ENCODE assay signal across 11 cellular contexts in genomic region chr18:35495821-35496368, GRCh38. TPM values are rescaled to one million over a fixed set of nuclear protein-coding genes. Genes with fewer than 3 reads are reported as not detected.
DNase-seq lines count a peak whose midpoint lies in the region; ATAC-seq and TF ChIP-seq lines count a peak whose summit lies in the region.
"Had no signal": no experiment of that assay in that cellular context is flagged by ENCODE, and none has a peak within 500 bp of the region (broad histone marks: within the 10 kb centered on the region; RNA-seq: fewer than 3 reads in every experiment).

No MANE protein-coding gene starts in this region.

- peaks cover 3% of the 10 kb centered on the region; the same call in 1 of the 2 replicates for H3F3A ChIP-seq in GM23338 (replicated peaks; ENCODE audit: low read depth)

- H3K9me3 ChIP-seq in Panc1 (ENCODE audit: control insufficient read depth, insufficient read depth, low read depth, low read length) (no peaks in the 10 kb centered on the region), esophagus squamous epithelium (no peaks in the 10 kb centered on the region), skeletal muscle satellite cell (replicated peaks; ENCODE audit: low read length) (no peaks in the 10 kb centered on the region), Caco-2 (no peaks in the 10 kb centered on the region)

- peak overlapping the region; percentile 94; the same call in 1 of the 3 replicates for H3K4me3 Mint-ChIP-seq in GM23338
- H3K4me3 Mint-ChIP-seq in Caco-2 (ENCODE audit: unreplicated experiment), result no peak overlapping the region

- H3K27me3 Mint-ChIP-seq in GM23338 (ENCODE audit: insufficient read depth, low read depth, poor library complexity) (peaks cover 7% of the 10 kb centered on the region), Caco-2 (ENCODE audit: insufficient read depth, unreplicated experiment) (no peaks in the 10 kb centered on the region)

- intact Hi-C loops in Panc1 (cut with micrococcal nuclease; ENCODE audit: unreplicated experiment), result loop anchor here (10.0 kb wide), 1 partner anchor 91 kb away; no protein-coding TSS in a partner anchor
- intact Hi-C loops in esophagus squamous epithelium (cut with DNase I), result no loop called here
- intact Hi-C loops in Caco-2 (cut with micrococcal nuclease; ENCODE audit: unreplicated experiment), result loop anchor here (2.0 kb wide), 2 partner anchors 13 to 37 kb away; no protein-coding TSS in a partner anchor

- peaks cover 57% of the 10 kb centered on the region for H3K79me2 ChIP-seq in GM23338 (replicated peaks; ENCODE audit: insufficient read depth)

- BruUV-seq in Panc1 (replicated peaks; lab: Mats Ljungman, UMichigan) (no TSS peak), Caco-2 (replicated peaks; lab: Mats Ljungman, UMichigan) (no TSS peak)

- H3K9ac ChIP-seq in skeletal muscle satellite cell (ENCODE audit: low read depth, low read length), result no peak overlapping the region
- H3K9ac ChIP-seq: parathyroid adenoma had no signal

- CTCF ChIA-PET in Panc1 (lab: Charles Lee), result no interaction called here
- CTCF ChIA-PET in Caco-2 (lab: Charles Lee), result no interaction called here

- no peaks in the 10 kb centered on the region for H3K36me3 ChIP-seq in GM23338 (ENCODE audit: insufficient read depth)
- no peaks in the 10 kb centered on the region for H3K36me3 ChIP-seq in Panc1 (ENCODE audit: control insufficient read depth, insufficient read depth, low read length)
- H3K36me3 ChIP-seq in esophagus squamous epithelium, result no peaks in the 10 kb centered on the region
- H3K36me3 ChIP-seq in skeletal muscle satellite cell (ENCODE audit: insufficient read depth, low read length), result no peaks in the 10 kb centered on the region
- H3K36me3 ChIP-seq in Caco-2 (ENCODE audit: control insufficient read depth, insufficient read depth, low read length), result no peaks in the 10 kb centered on the region

- H3K4me2 ChIP-seq in GM23338, result peak overlapping the region; percentile 98
- H3K4me2 ChIP-seq in skeletal muscle satellite cell (ENCODE audit: low read length), result peak overlapping the region; percentile 83

- peaks cover 60% of the 10 kb centered on the region for H3K4me1 Mint-ChIP-seq in GM23338
- no peaks in the 10 kb centered on the region for H3K4me1 Mint-ChIP-seq in Caco-2 (ENCODE audit: low read depth, unreplicated experiment)

- H3K9me3 Mint-ChIP-seq in GM23338 (no peaks in the 10 kb centered on the region; the same call in 2 of the 3 replicates), Caco-2 (ENCODE audit: unreplicated experiment) (no peaks in the 10 kb centered on the region)

- 18 to 44% methylated on average over 5 of the region's 5 CpGs for WGBS in esophagus squamous epithelium, 2 donors

- H3K27me3 ChIP-seq in GM23338 (ENCODE audit: insufficient read depth) (no peaks in the 10 kb centered on the region), Panc1 (ENCODE audit: control insufficient read depth, insufficient read depth, low read length) (no peaks in the 10 kb centered on the region), esophagus squamous epithelium (no peaks in the 10 kb centered on the region), skeletal muscle satellite cell (ENCODE audit: control insufficient read depth, insufficient read depth, low read length) (no peaks in the 10 kb centered on the region), Caco-2 (replicated peaks; ENCODE audit: control insufficient read depth, insufficient read depth, low read length) (no peaks in the 10 kb centered on the region)

- no peak for TF ChIP-seq POLR2A in esophagus squamous epithelium (IDR thresholded peaks at IDR 0.05)

- H2AFZ ChIP-seq in GM23338, result no peak overlapping the region

- POLR2A ChIA-PET in Panc1 (lab: Charles Lee) (interaction anchor here (0.7 kb wide), 1 partner anchor 12 kb away, joined by 6 read pairs; no protein-coding TSS in a partner anchor), Caco-2 (lab: Charles Lee) (no interaction called here)

- H3K36me3 Mint-ChIP-seq in GM23338 (ENCODE audit: low read depth) (no peaks in the 10 kb centered on the region), Caco-2 (ENCODE audit: insufficient read depth, unreplicated experiment) (peaks cover 10% of the 10 kb centered on the region)

- H3K27ac Mint-ChIP-seq in GM23338 (no peak overlapping the region), Caco-2 (ENCODE audit: unreplicated experiment) (no peak overlapping the region)

- DNase-seq in GM23338 (ENCODE audit: low spot score), result no peak
- no peak for DNase-seq in Panc1 (ENCODE audit: low read depth, low spot score)
- no peak for DNase-seq in esophagus squamous epithelium (lab: John Stamatoyannopoulos, UW)
- DNase-seq in Caco-2, result no peak
- DNase-seq: activated naive CD4-positive, alpha-beta T cell treated with anti-CD3 and anti-CD28 coated beads, Interleukin-2, amount 50 U/mL, for 16 hours; NCI-H1417 treated with DMSO at 0.1 percent for 48 hours; NK-92 treated with Interleukin-12 subunit alpha and Interleukin-12 subunit beta, amount 100 ng/mL, for 24 hours had no signal

- no peak overlapping the region for H3K27ac ChIP-seq in GM23338 (ENCODE audit: low read depth)
- H3K27ac ChIP-seq in Panc1 (ENCODE audit: low read length), result peak overlapping the region; percentile 96
- peak overlapping the region; percentile 91 to 97 (median 96) for H3K27ac ChIP-seq in esophagus squamous epithelium
- H3K27ac ChIP-seq: parathyroid adenoma had no signal

- TF ChIP-seq CTCF in GM23338 (conservative IDR thresholded peaks at IDR 0.05; ENCODE audit: low read depth in 2 of 2), result no peak
- TF ChIP-seq CTCF in Panc1 (IDR thresholded peaks at IDR 0.05), result no peak
- no peak for TF ChIP-seq CTCF in esophagus squamous epithelium (IDR thresholded peaks at IDR 0.05)
- no peak for TF ChIP-seq CTCF in Caco-2 (IDR thresholded peaks at IDR 0.05; ENCODE audit: insufficient read depth in 1 of 2, low read depth in 1 of 2, low read length in 1 of 2, severe bottlenecking in 1 of 2, unreplicated experiment in 1 of 2)

- in situ Hi-C loops in Panc1 (cut with HindIII; ENCODE audit: low pct_unique_long_range_greater_than_20kb, low sequenced_read_pairs), result no loop called here

- H4K20me1 ChIP-seq in GM23338 (replicated peaks; ENCODE audit: insufficient read depth), result no peaks in the 10 kb centered on the region

- ATAC-seq in GM23338 (no peak), Panc1 (no peak), GM18858 (IDR thresholded peaks at IDR 0.05; ENCODE audit: unreplicated experiment) (no peak), GM18870 (IDR thresholded peaks at IDR 0.05; ENCODE audit: unreplicated experiment) (no peak)

- H3K4me1 ChIP-seq in GM23338 (ENCODE audit: insufficient read depth) (peaks cover 68% of the 10 kb centered on the region), Panc1 (ENCODE audit: control insufficient read depth, insufficient read depth, low read length) (peaks cover 48% of the 10 kb centered on the region), esophagus squamous epithelium (peaks cover 13 to 59% (median 22%) of the 10 kb centered on the region in 3 donors), skeletal muscle satellite cell (ENCODE audit: control insufficient read depth, insufficient read depth, low read length) (peaks cover 24% of the 10 kb centered on the region), Caco-2 (peaks cover 14% of the 10 kb centered on the region; the same call in 1 of the 2 replicates)

- H3K9me2 ChIP-seq in GM23338 (ENCODE audit: insufficient read depth), result no peaks in the 10 kb centered on the region

- H3K4me3 ChIP-seq in GM23338, result peak overlapping the region; percentile 61
- peak overlapping the region; percentile 62 to 74 for H3K4me3 ChIP-seq in Panc1 (ENCODE audit: low read depth in 2 of 2, low read length in 2 of 2)
- H3K4me3 ChIP-seq in esophagus squamous epithelium, result peak overlapping the region; percentile 45 to 85 (median 72)
- peak overlapping the region; percentile 85 for H3K4me3 ChIP-seq in skeletal muscle satellite cell (ENCODE audit: low read length)
- no peak overlapping the region for H3K4me3 ChIP-seq in Caco-2 (ENCODE audit: low read depth, low read length)

TF ChIP-seq in GM23338, 12 proteins besides CTCF, POLR2A, EP300 and RAD21 (continues in another document):
- TF ChIP-seq NANOG (IDR thresholded peaks at IDR 0.05; ENCODE audit: borderline replicate concordance) (no peak), ZNF331 (CRISPR knock-in tag; IDR thresholded peaks at IDR 0.05; ENCODE audit: low read depth) (no peak), JUNB (IDR thresholded peaks at IDR 0.05; ENCODE audit: unreplicated experiment) (no peak), STAT1 (IDR thresholded peaks at IDR 0.05; ENCODE audit: unreplicated experiment) (no peak)

RNA-seq across cellular contexts. Expression of gene INO80C, which starts 1.9 kb away (rescaled TPM):
- total RNA-seq in GM23338 (2014; rRNA removed; shearing (Covaris generic)), result 16.3 and 22.6 TPM in 2 replicates
- 52.3 and 52.8 TPM in 2 replicates for polyA plus RNA-seq in GM23338 (2016; fragmentation: Nextera tagmentation; extraction: Ambion mirVana)
- 25.8 TPM for total RNA-seq in Panc1 (2021; ENCODE audit: unreplicated experiment)
- 24.1 TPM for polyA plus RNA-seq in Panc1 (2012; ENCODE audit: insufficient read length)
- 10 to 100 TPM; 13.2 to 30.1 (median 17.9) TPM for total RNA-seq in esophagus squamous epithelium
- 3.5 and 4.4 TPM in 2 replicates for total RNA-seq in skeletal muscle satellite cell (2012; rRNA removed)
- 22.7 and 26.6 TPM in 2 replicates for total RNA-seq in Caco-2 (2022)
